In the genomic region with DNA sequence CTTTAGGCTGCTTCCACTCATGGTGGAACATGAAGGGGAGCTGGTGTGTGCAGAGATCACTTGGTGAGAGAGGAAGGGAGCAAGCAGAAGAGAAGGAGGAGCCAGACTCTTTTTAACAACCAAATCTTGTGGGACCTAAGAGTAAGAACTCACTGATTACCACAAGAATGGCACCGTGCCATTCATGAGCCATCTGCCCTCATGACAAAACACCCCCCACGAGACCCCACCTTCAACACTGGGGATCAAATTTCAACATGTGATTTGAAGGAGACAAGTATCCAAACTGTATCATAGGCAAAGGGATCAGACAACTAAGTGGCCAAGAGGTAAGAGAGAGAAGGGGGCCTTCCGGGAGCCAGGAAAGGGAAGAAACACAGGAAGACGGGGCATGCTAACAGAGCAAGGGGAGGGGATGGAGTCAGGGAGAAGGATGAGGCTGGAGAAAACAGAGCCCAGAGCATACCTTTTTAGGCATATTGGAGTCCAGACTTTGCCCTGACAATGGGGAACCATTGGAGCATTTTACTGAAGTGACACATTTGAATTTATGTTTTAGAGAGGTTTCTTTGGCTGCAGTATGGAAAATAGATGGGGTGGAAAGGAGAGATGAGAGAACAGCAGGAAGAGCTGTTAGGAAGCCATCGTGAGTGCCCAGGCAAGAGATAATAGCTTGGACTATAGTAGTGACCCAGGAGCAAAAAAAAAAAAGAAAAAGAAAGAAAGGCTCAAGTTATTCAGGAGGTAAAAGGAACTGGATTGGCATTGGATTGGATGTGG, we compare ENCODE assay signal across 15 cellular contexts.
DNase-seq lines count a peak whose midpoint lies in the region; ATAC-seq and TF ChIP-seq lines count a peak whose summit lies in the region.
"Had no signal": no experiment of that assay in that cellular context is flagged by ENCODE, and none has a peak within 500 bp of the region (broad histone marks: within the 10 kb centered on the region; RNA-seq: fewer than 3 reads in every experiment).

No MANE protein-coding gene starts in this region.

- H4K20me1 ChIP-seq in GM23338 (replicated peaks; ENCODE audit: insufficient read depth): no peaks in the 10 kb centered on the region

- DNase-seq in left ventricle myocardium inferior (no peak), left cardiac atrium (no peak), NCI-H69 (lab: John Stamatoyannopoulos, UW) (peak; percentile 67), fibroblast of villous mesenchyme (ENCODE audit: low read depth) (peak; percentile 52), GM23338 (ENCODE audit: low spot score) (no peak), aorta (no peak)
- DNase-seq: body of pancreas; DMS79 treated with DMSO at 0.1 percent for 48 hours; GOT3; stimulated activated CD8-positive, alpha-beta memory T cell treated with anti-CD3 and anti-CD28 coated beads, Interleukin-4, amount 100 ng/mL, for 48 hours had no signal

- TF ChIP-seq CTCF in left ventricle myocardium inferior (IDR thresholded peaks at IDR 0.05; ENCODE audit: borderline replicate concordance): no peak
- TF ChIP-seq CTCF in fibroblast of villous mesenchyme (IDR thresholded peaks at IDR 0.05; ENCODE audit: insufficient read depth, low read depth, low read length): no peak
- no peak for TF ChIP-seq CTCF in GM23338 (conservative IDR thresholded peaks at IDR 0.05; ENCODE audit: low read depth in 2 of 2)

- no peaks in the 10 kb centered on the region; the same call in 1 of the 2 replicates for H3K9me2 ChIP-seq in GM23338 (ENCODE audit: insufficient read depth)

- no peaks in the 10 kb centered on the region for H3K79me2 ChIP-seq in GM23338 (replicated peaks; ENCODE audit: insufficient read depth)

- H3K4me3 ChIP-seq in left ventricle myocardium inferior (no peak overlapping the region), fibroblast of villous mesenchyme (ENCODE audit: low read depth, low read length) (no peak overlapping the region), subcutaneous abdominal adipose tissue (ENCODE audit: low read depth in 1 of 5, low read length in 5 of 5) (no peak overlapping the region), GM23338 (no peak overlapping the region), aorta (ENCODE audit: low read length in 2 of 2) (no peak overlapping the region)
- H3K4me3 ChIP-seq: body of pancreas had no signal

- TF ChIP-seq POLR2A in GM18505 (IDR thresholded peaks at IDR 0.05; ENCODE audit: borderline replicate concordance, extremely low read depth, insufficient read depth, insufficient read length): no peak

- H3K9me3 Mint-ChIP-seq in GM23338: peaks cover 8% of the 10 kb centered on the region
- H3K9me3 Mint-ChIP-seq: activated T-helper 1 cell treated with anti-CD3 and anti-CD28 coated beads, Interleukin-12 subunit alpha, Interleukin-12 subunit beta, Interleukin-2, Interleukin-4 antibody, amounts not matched to agents 30 ng/mL and 10 ng/mL and 1 ng/mL, durations not matched to agents 14 hours and 24 hours and 36 hours; T-helper 2 cell treated with Interferon-gamma antibody and Interleukin-4, amounts not matched to agents 5 μg/mL and 100 μg/mL, for 36 hours had no signal

- H3K27ac ChIP-seq in left ventricle myocardium inferior (replicated peaks) (peak overlapping the region; percentile 87), subcutaneous abdominal adipose tissue (ENCODE audit: low read depth, low read length) (peak overlapping the region; percentile 34), GM23338 (ENCODE audit: low read depth) (no peak overlapping the region), aorta (ENCODE audit: low read depth in 1 of 2, low read length in 2 of 2) (no peak overlapping the region)
- H3K27ac ChIP-seq: body of pancreas had no signal

- ATAC-seq in left cardiac atrium: no peak
- no peak for ATAC-seq in GM23338
- no peak for ATAC-seq in aorta (ENCODE audit: low FRiP score)
- ATAC-seq in GM18505 (IDR thresholded peaks at IDR 0.05; ENCODE audit: unreplicated experiment): no peak

- H3K4me1 Mint-ChIP-seq in GM23338: no peaks in the 10 kb centered on the region

- no peaks in the 10 kb centered on the region for H3K27me3 ChIP-seq in left ventricle myocardium inferior (ENCODE audit: low read depth)
- H3K27me3 ChIP-seq in subcutaneous abdominal adipose tissue (ENCODE audit: control insufficient read depth in 5 of 5, insufficient read depth in 4 of 5, low read length in 5 of 5): no peaks in the 10 kb centered on the region
- peaks cover 5% of the 10 kb centered on the region for H3K27me3 ChIP-seq in GM23338 (ENCODE audit: insufficient read depth)
- no peaks in the 10 kb centered on the region for H3K27me3 ChIP-seq in aorta (ENCODE audit: control insufficient read depth in 1 of 2, insufficient read depth in 2 of 2, low read length in 1 of 2)
- H3K27me3 ChIP-seq: body of pancreas had no signal

- peaks cover 56% of the 10 kb centered on the region for H3K4me1 ChIP-seq in left ventricle myocardium inferior
- H3K4me1 ChIP-seq in subcutaneous abdominal adipose tissue (ENCODE audit: control insufficient read depth in 5 of 5, insufficient read depth in 5 of 5, low read length in 5 of 5): peaks cover 0 to 44% (median 36%) of the 10 kb centered on the region in 5 donors
- H3K4me1 ChIP-seq in GM23338 (ENCODE audit: insufficient read depth): peaks cover 3% of the 10 kb centered on the region; the same call in 1 of the 2 replicates
- H3K4me1 ChIP-seq in aorta (ENCODE audit: control insufficient read depth in 1 of 2, insufficient read depth in 2 of 2, low read length in 2 of 2): peaks cover 0 to 6% of the 10 kb centered on the region in 2 donors
- H3K4me1 ChIP-seq: body of pancreas had no signal

- H3K36me3 ChIP-seq in left ventricle myocardium inferior (no peaks in the 10 kb centered on the region), subcutaneous abdominal adipose tissue (ENCODE audit: control insufficient read depth in 5 of 5, insufficient read depth in 5 of 5, low read length in 5 of 5) (no peaks in the 10 kb centered on the region), GM23338 (ENCODE audit: insufficient read depth) (no peaks in the 10 kb centered on the region), aorta (ENCODE audit: control insufficient read depth in 1 of 2, insufficient read depth in 2 of 2, low read length in 1 of 2) (no peaks in the 10 kb centered on the region)

- no peak overlapping the region for H3K9ac ChIP-seq in subcutaneous abdominal adipose tissue (ENCODE audit: low read length in 5 of 5)

- peaks cover 8% of the 10 kb centered on the region; the same call in 2 of the 3 replicates for H3K36me3 Mint-ChIP-seq in GM23338 (ENCODE audit: low read depth)
- H3K36me3 Mint-ChIP-seq: memory B cell had no signal

- H3K27me3 Mint-ChIP-seq in GM23338 (ENCODE audit: insufficient read depth, low read depth, poor library complexity): peaks cover 3% of the 10 kb centered on the region
- H3K27me3 Mint-ChIP-seq: memory B cell had no signal

- intact Hi-C loops in left ventricle myocardium inferior (cut with micrococcal nuclease) (loop anchor here (10.0 kb wide), 1 partner anchor 149 kb away; no protein-coding TSS in a partner anchor), left cardiac atrium (cut with DNase I) (loop anchor here in 1 of 2 donors (5.0 kb wide), 1 partner anchor 41 kb away; no protein-coding TSS in a partner anchor), aorta (cut with DNase I) (no loop called here)

- no peaks in the 10 kb centered on the region for H3F3A ChIP-seq in GM23338 (replicated peaks; ENCODE audit: low read depth)

- H3K9me3 ChIP-seq in left ventricle myocardium inferior (replicated peaks) (peaks cover 3% of the 10 kb centered on the region), subcutaneous abdominal adipose tissue (ENCODE audit: control insufficient read depth in 5 of 5, low read length in 5 of 5) (no peaks in the 10 kb centered on the region), aorta (ENCODE audit: control insufficient read depth, low read length) (no peaks in the 10 kb centered on the region)
- H3K9me3 ChIP-seq: body of pancreas had no signal

- H3K4me2 ChIP-seq in GM23338: no peak overlapping the region

- WGBS in aorta, 2 donors: 84 to 87% methylated on average over 5 of the region's 5 CpGs

- H2AFZ ChIP-seq in GM23338: no peak overlapping the region

- no peak overlapping the region for H3K27ac Mint-ChIP-seq in GM23338
- H3K27ac Mint-ChIP-seq: activated T-helper 1 cell treated with anti-CD3 and anti-CD28 coated beads, Interleukin-12 subunit alpha, Interleukin-12 subunit beta, Interleukin-2, Interleukin-4 antibody, amounts not matched to agents 30 ng/mL and 10 ng/mL and 1 ng/mL, durations not matched to agents 14 hours and 24 hours and 36 hours; memory B cell; T-helper 2 cell treated with Interferon-gamma antibody and Interleukin-4, amounts not matched to agents 5 μg/mL and 100 μg/mL, for 36 hours had no signal

- no peak overlapping the region for H3K4me3 Mint-ChIP-seq in GM23338
- H3K4me3 Mint-ChIP-seq: activated T-helper 1 cell treated with anti-CD3 and anti-CD28 coated beads, Interleukin-12 subunit alpha, Interleukin-12 subunit beta, Interleukin-2, Interleukin-4 antibody, amounts not matched to agents 30 ng/mL and 10 ng/mL and 1 ng/mL, durations not matched to agents 14 hours and 24 hours and 36 hours; memory B cell; T-helper 2 cell treated with Interferon-gamma antibody and Interleukin-4, amounts not matched to agents 5 μg/mL and 100 μg/mL, for 36 hours had no signal

TF ChIP-seq in GM23338, 12 proteins besides CTCF, POLR2A, EP300 and RAD21 (continues in another document):
- TF ChIP-seq JUNB (IDR thresholded peaks at IDR 0.05; ENCODE audit: unreplicated experiment): no peak
- TF ChIP-seq ZNF114 (CRISPR knock-in tag; IDR thresholded peaks at IDR 0.05): no peak
- TF ChIP-seq EZH2 (IDR thresholded peaks at IDR 0.05; ENCODE audit: low read depth, unreplicated experiment): no peak

Comparison
In these comparisons a context has a peak if more than half of its experiments do, and no peak if none do; other contexts are left out.
1. DNase-seq: peak in NCI-H69 (single experiment) and fibroblast of villous mesenchyme (single experiment); none in left ventricle myocardium inferior (single experiment), left cardiac atrium (single experiment), GM23338 (single experiment) and aorta (0 of 2).
2. H3K27ac ChIP-seq: peak in left ventricle myocardium inferior (single experiment) and subcutaneous abdominal adipose tissue (single experiment); none in GM23338 (single experiment) and aorta (0 of 2).